Comparison of ENCODE assay signal across 9 cellular contexts in genomic region chr3:69149586-69149985, GRCh38. TPM values are rescaled to one million over a fixed set of nuclear protein-coding genes. Genes with fewer than 3 reads are reported as not detected.
"Had no signal": no experiment of that assay in that cellular context is flagged by ENCODE, and none has a peak within 500 bp of the region (broad histone marks: within the 10 kb centered on the region; RNA-seq: fewer than 3 reads in every experiment).

No MANE protein-coding gene starts in this region.

- H3K4me1 ChIP-seq: HAP-1 had no signal

- H2AFZ ChIP-seq: GM23248 had no signal

- H3K36me3 ChIP-seq: HAP-1 had no signal

- H3K9ac ChIP-seq: GM23248 had no signal

- H3K4me3 ChIP-seq: GM23248, HAP-1, K562 had no signal

- DNase-seq: GM23248, GOT3, H7, HFFc6, IMR-90 had no signal

- H3K9me3 ChIP-seq: HAP-1 had no signal

- H3K27ac ChIP-seq: GM23248 had no signal

- ATAC-seq: HCT116, K562 had no signal

RNA-seq across cellular contexts. Expression of gene LMOD3, which starts 27.2 kb away (rescaled TPM):
- total RNA-seq: GM23248, H4, H7, HFFc6, IMR-90, K562 had no signal
- polyA plus RNA-seq: GM23248, IMR-90 had no signal
